Comparison of ENCODE assay signal across 9 cellular contexts in genomic region chr6:44151348-44152108, GRCh38. TPM values are rescaled to one million over a fixed set of nuclear protein-coding genes. Genes with fewer than 3 reads are reported as not detected.
DNase-seq lines count a peak whose midpoint lies in the region; ATAC-seq and TF ChIP-seq lines count a peak whose summit lies in the region.
"Had no signal": no experiment of that assay in that cellular context is flagged by ENCODE, and none has a peak within 500 bp of the region (broad histone marks: within the 10 kb centered on the region; RNA-seq: fewer than 3 reads in every experiment).

No MANE protein-coding gene starts in this region.

- intact Hi-C loops in lower lobe of right lung (cut with DNase I), result loop anchor here (5.0 kb wide), 1 partner anchor 54 kb away; no protein-coding TSS in a partner anchor

- H3K4me1 ChIP-seq in GM23338 (ENCODE audit: insufficient read depth) (peaks cover 4% of the 10 kb centered on the region), lower lobe of right lung (peaks cover 4% of the 10 kb centered on the region)

- no peaks in the 10 kb centered on the region for H4K20me1 ChIP-seq in GM23338 (replicated peaks; ENCODE audit: insufficient read depth)

- CTCF ChIA-PET in activated CD4-positive, alpha-beta T cell treated with anti-CD3 and anti-CD28 coated beads, Interleukin-2, amount 10 ng/mL, durations not matched to agents 7 days and 5 days (lab: Charles Lee), result interaction anchor here (0.7 to 1.9 kb wide), 6 partner anchors 14 to 70 kb away, joined by 3 to 5 read pairs (median 3); no protein-coding TSS in a partner anchor

- POLR2A ChIA-PET in activated CD4-positive, alpha-beta T cell treated with anti-CD3 and anti-CD28 coated beads, Interleukin-2, amount 10 ng/mL, durations not matched to agents 7 days and 5 days (lab: Charles Lee), result no interaction called here

- H3K4me3 Mint-ChIP-seq in GM23338, result no peak overlapping the region; the same call in 2 of the 3 replicates
- H3K4me3 Mint-ChIP-seq in activated CD4-positive, alpha-beta T cell treated with anti-CD3 and anti-CD28 coated beads, Interleukin-2, amount 10 ng/mL, durations not matched to agents 7 days and 5 days, result no peak overlapping the region
- H3K4me3 Mint-ChIP-seq: activated naive CD8-positive, alpha-beta T cell had no signal

- H3K27me3 ChIP-seq in GM23338 (ENCODE audit: insufficient read depth) (no peaks in the 10 kb centered on the region), lower lobe of right lung (ENCODE audit: low read depth) (no peaks in the 10 kb centered on the region)

- no peaks in the 10 kb centered on the region for H3K9me3 Mint-ChIP-seq in GM23338
- no peaks in the 10 kb centered on the region for H3K9me3 Mint-ChIP-seq in activated CD4-positive, alpha-beta T cell treated with anti-CD3 and anti-CD28 coated beads, Interleukin-2, amount 10 ng/mL, durations not matched to agents 7 days and 5 days

- H3K27ac ChIP-seq in GM23338 (ENCODE audit: low read depth) (no peak overlapping the region), lower lobe of right lung (no peak overlapping the region)

- peaks cover 24% of the 10 kb centered on the region for H3K36me3 Mint-ChIP-seq in GM23338 (ENCODE audit: low read depth)
- H3K36me3 Mint-ChIP-seq in activated CD4-positive, alpha-beta T cell treated with anti-CD3 and anti-CD28 coated beads, Interleukin-2, amount 10 ng/mL, durations not matched to agents 7 days and 5 days (ENCODE audit: low read depth), result peaks cover 6% of the 10 kb centered on the region

- DNase-seq in DMS153 (lab: John Stamatoyannopoulos, UW) (peak; percentile 65), GM23338 (ENCODE audit: low spot score) (peak; percentile 87), NCI-H128 (lab: John Stamatoyannopoulos, UW; ENCODE audit: unreplicated experiment) (peak; percentile 6), cortex of kidney (lab: John Stamatoyannopoulos, UW) (peak; percentile 22), lower lobe of right lung (peak; percentile 87)
- DNase-seq in activated CD4-positive, alpha-beta T cell treated with anti-CD3 and anti-CD28 coated beads, Interleukin-2, amount 10 ng/mL, durations not matched to agents 7 days and 5 days, result peak; percentile 78
- DNase-seq in stimulated activated CD8-positive, alpha-beta memory T cell treated with anti-CD3 and anti-CD28 coated beads, Interleukin-12 subunit alpha, Interleukin-12 subunit beta, amount 100 ng/mL, for 1 hour (ENCODE audit: low read depth), result peak; percentile 66

- H3K36me3 ChIP-seq in GM23338 (ENCODE audit: insufficient read depth) (no peaks in the 10 kb centered on the region), lower lobe of right lung (peaks cover 65% of the 10 kb centered on the region)

- H2AFZ ChIP-seq in GM23338, result no peak overlapping the region

- peaks cover 23% of the 10 kb centered on the region for H3K4me1 Mint-ChIP-seq in GM23338
- peaks cover 2% of the 10 kb centered on the region for H3K4me1 Mint-ChIP-seq in activated CD4-positive, alpha-beta T cell treated with anti-CD3 and anti-CD28 coated beads, Interleukin-2, amount 10 ng/mL, durations not matched to agents 7 days and 5 days

- TF ChIP-seq CTCF in GM23338 (conservative IDR thresholded peaks at IDR 0.05; ENCODE audit: low read depth in 2 of 2) (peak; percentile 97 to 100), lower lobe of right lung (IDR thresholded peaks at IDR 0.05) (peak; percentile 100)

- no peak overlapping the region for H3K4me3 ChIP-seq in GM23338
- no peak overlapping the region for H3K4me3 ChIP-seq in lower lobe of right lung

- H3K4me2 ChIP-seq in GM23338, result no peak overlapping the region

- H3K27me3 Mint-ChIP-seq in GM23338 (ENCODE audit: insufficient read depth, low read depth, poor library complexity), result peaks cover 19% of the 10 kb centered on the region
- no peaks in the 10 kb centered on the region for H3K27me3 Mint-ChIP-seq in activated CD4-positive, alpha-beta T cell treated with anti-CD3 and anti-CD28 coated beads, Interleukin-2, amount 10 ng/mL, durations not matched to agents 7 days and 5 days
- H3K27me3 Mint-ChIP-seq: activated naive CD8-positive, alpha-beta T cell had no signal

- no peaks in the 10 kb centered on the region for H3K79me2 ChIP-seq in GM23338 (replicated peaks; ENCODE audit: insufficient read depth)

- no peak overlapping the region for H3K27ac Mint-ChIP-seq in GM23338
- H3K27ac Mint-ChIP-seq in activated CD4-positive, alpha-beta T cell treated with anti-CD3 and anti-CD28 coated beads, Interleukin-2, amount 10 ng/mL, durations not matched to agents 7 days and 5 days, result no peak overlapping the region
- H3K27ac Mint-ChIP-seq: activated naive CD8-positive, alpha-beta T cell had no signal

- no peaks in the 10 kb centered on the region for H3K9me2 ChIP-seq in GM23338 (ENCODE audit: insufficient read depth)

- H3F3A ChIP-seq in GM23338 (replicated peaks; ENCODE audit: low read depth), result 0 out of 2 replicates have a peak, but pooled peaks cover 3% of the 10 kb centered on the region

- peak; percentile 86 for ATAC-seq in GM23338
- ATAC-seq in lower lobe of right lung, result peak; percentile 86 to 88
- no peak for ATAC-seq in HG03457 (IDR thresholded peaks at IDR 0.05; ENCODE audit: unreplicated experiment)

- no peaks in the 10 kb centered on the region for H3K9me3 ChIP-seq in lower lobe of right lung

TF ChIP-seq in GM23338, 12 proteins besides CTCF, POLR2A, EP300 and RAD21:
- TF ChIP-seq EZH2 (IDR thresholded peaks at IDR 0.05; ENCODE audit: low read depth, unreplicated experiment) (no peak), CREB1 (CRISPR knock-in tag; IDR thresholded peaks at IDR 0.05; ENCODE audit: low read depth) (peak; percentile 52), POLR2AphosphoS5 (IDR thresholded peaks at IDR 0.05; ENCODE audit: low read depth) (no peak)

RNA-seq across cellular contexts. Expression of gene CAPN11, which starts 7.1 kb away (rescaled TPM):
- 1.2 and 1.7 TPM in 2 replicates for total RNA-seq in GM23338 (2014; rRNA removed; shearing (Covaris generic))
- polyA plus RNA-seq in GM23338 (2016; fragmentation: Nextera tagmentation; extraction: Ambion mirVana), result 0.61 and 1.1 TPM in 2 replicates
- total RNA-seq in activated CD4-positive, alpha-beta T cell treated with anti-CD3 and anti-CD28 coated beads, Interleukin-2, amount 10 ng/mL, durations not matched to agents 7 days and 5 days, result 1 to 10 TPM; 2.5 to 3.0 TPM
- 0.27 TPM for total RNA-seq in lower lobe of right lung

RNA-seq across cellular contexts. Expression of gene TMEM63B, which starts 24.2 kb away (rescaled TPM):
- 30.2 and 36.0 TPM in 2 replicates for total RNA-seq in GM23338 (2014; rRNA removed; shearing (Covaris generic))
- polyA plus RNA-seq in GM23338 (2016; fragmentation: Nextera tagmentation; extraction: Ambion mirVana), result 8.0 and 10.1 TPM in 2 replicates
- total RNA-seq in activated CD4-positive, alpha-beta T cell treated with anti-CD3 and anti-CD28 coated beads, Interleukin-2, amount 10 ng/mL, durations not matched to agents 7 days and 5 days, result 10 to 100 TPM; 14.5 to 15.3 TPM
- 99.2 TPM for total RNA-seq in lower lobe of right lung

RNA-seq across cellular contexts. Expression of gene MRPL14, which starts 24.3 kb away (rescaled TPM):
- 62.6 and 70.0 TPM in 2 replicates for total RNA-seq in GM23338 (2014; rRNA removed; shearing (Covaris generic))
- 178 and 191 TPM in 2 replicates for polyA plus RNA-seq in GM23338 (2016; fragmentation: Nextera tagmentation; extraction: Ambion mirVana)
- 10 to 100 TPM; 37.6 to 47.2 TPM for total RNA-seq in activated CD4-positive, alpha-beta T cell treated with anti-CD3 and anti-CD28 coated beads, Interleukin-2, amount 10 ng/mL, durations not matched to agents 7 days and 5 days
- total RNA-seq in lower lobe of right lung, result 83.9 TPM

Comparison
In these comparisons a context has a peak if more than half of its experiments do, and no peak if none do; other contexts are left out.
1. DNase-seq: peak in every context shown above with its lines; median percentile 87 in GM23338; 87 in lower lobe of right lung; 78 in activated CD4-positive, alpha-beta T cell treated with anti-CD3 and anti-CD28 coated beads, Interleukin-2, amount 10 ng/mL, durations not matched to agents 7 days and 5 days; 66 in stimulated activated CD8-positive, alpha-beta memory T cell treated with anti-CD3 and anti-CD28 coated beads, Interleukin-12 subunit alpha, Interleukin-12 subunit beta, amount 100 ng/mL, for 1 hour; 65 in DMS153; 22 in cortex of kidney; 6 in NCI-H128.